Comparison of ENCODE assay signal across 23 cellular contexts in genomic region chr12:12025799-12026386, GRCh38. TPM values are rescaled to one million over a fixed set of nuclear protein-coding genes. Genes with fewer than 3 reads are reported as not detected.
DNase-seq lines count a peak whose midpoint lies in the region; ATAC-seq, FAIRE-seq and TF ChIP-seq lines count a peak whose summit lies in the region.
"Had no signal": no experiment of that assay in that cellular context is flagged by ENCODE, and none has a peak within 500 bp of the region (broad histone marks: within the 10 kb centered on the region; RNA-seq: fewer than 3 reads in every experiment).

No MANE protein-coding gene starts in this region.

- peaks cover 39% of the 10 kb centered on the region for H3K4me1 Mint-ChIP-seq in activated CD4-positive, alpha-beta T cell treated with anti-CD3 and anti-CD28 coated beads, Interleukin-2, amount 10 ng/mL, durations not matched to agents 7 days and 5 days
- H3K4me1 Mint-ChIP-seq in activated T-helper 17 cell treated with anti-CD3 and anti-CD28 coated beads, Interleukin-2, amount 50 U/mL, for 72 hours: peaks cover 71% of the 10 kb centered on the region

- H3K27me3 ChIP-seq in prostate gland (replicated peaks; ENCODE audit: insufficient read depth) (no peaks in the 10 kb centered on the region), stomach (no peaks in the 10 kb centered on the region)
- H3K27me3 ChIP-seq: ascending aorta, ovary, right lobe of liver had no signal

- peaks cover 19% of the 10 kb centered on the region for H3K36me3 Mint-ChIP-seq in activated CD4-positive, alpha-beta T cell treated with anti-CD3 and anti-CD28 coated beads, Interleukin-2, amount 10 ng/mL, durations not matched to agents 7 days and 5 days (ENCODE audit: low read depth)
- peaks cover 7% of the 10 kb centered on the region for H3K36me3 Mint-ChIP-seq in activated T-helper 17 cell treated with anti-CD3 and anti-CD28 coated beads, Interleukin-2, amount 50 U/mL, for 72 hours (ENCODE audit: low read depth)

- POLR2A ChIA-PET in activated CD4-positive, alpha-beta T cell treated with anti-CD3 and anti-CD28 coated beads, Interleukin-2, amount 10 ng/mL, durations not matched to agents 7 days and 5 days (lab: Charles Lee): interaction anchor here (0.6 kb wide), 1 partner anchor 440 kb away, joined by 3 read pairs; no protein-coding TSS in a partner anchor

- H3K27ac ChIP-seq in prostate gland (no peak overlapping the region), stomach (peak overlapping the region in 1 of 5 donors; percentile 24)
- H3K27ac ChIP-seq: ascending aorta, C4-2B, ovary, right lobe of liver, thoracic aorta had no signal

- no peak for ATAC-seq in activated T-helper 17 cell treated with anti-CD3 and anti-CD28 coated beads, Interleukin-2, amount 50 U/mL, for 72 hours (replicated peaks)
- no peak for ATAC-seq in GM19324 (IDR thresholded peaks at IDR 0.05; ENCODE audit: low FRiP score, unreplicated experiment)

- no peak overlapping the region for H3K4me3 ChIP-seq in prostate gland
- H3K4me3 ChIP-seq in stomach: no peak overlapping the region
- H3K4me3 ChIP-seq: ascending aorta, lung, ovary, right lobe of liver, thoracic aorta had no signal

- 34% methylated on average over 2 of the region's 2 CpGs for WGBS in prostate gland
- WGBS in stomach, 5 donors: 72 to 88% (median 79%) methylated on average over 2 of the region's 2 CpGs

- no peaks in the 10 kb centered on the region for H3K4me1 ChIP-seq in prostate gland (replicated peaks)
- peaks cover 0 to 10% (median 3%) of the 10 kb centered on the region in 4 donors for H3K4me1 ChIP-seq in stomach
- H3K4me1 ChIP-seq: ascending aorta, right lobe of liver had no signal

- H3K36me3 ChIP-seq in prostate gland (no peaks in the 10 kb centered on the region), stomach (no peaks in the 10 kb centered on the region)
- H3K36me3 ChIP-seq: ascending aorta, ovary, right lobe of liver, thoracic aorta had no signal

- TF ChIP-seq EP300 in stomach (IDR thresholded peaks at IDR 0.05): no peak

- TF ChIP-seq CTCF in prostate gland (IDR thresholded peaks at IDR 0.05) (no peak), stomach (IDR thresholded peaks at IDR 0.05) (no peak)

- intact Hi-C loops in prostate gland (cut with DNase I) (no loop called here), stomach (cut with DNase I; ENCODE audit: low total_unique reads) (no loop called here)

- peak overlapping the region; percentile 89 for H3K27ac Mint-ChIP-seq in activated CD4-positive, alpha-beta T cell treated with anti-CD3 and anti-CD28 coated beads, Interleukin-2, amount 10 ng/mL, durations not matched to agents 7 days and 5 days
- peak overlapping the region; percentile 98 for H3K27ac Mint-ChIP-seq in activated T-helper 17 cell treated with anti-CD3 and anti-CD28 coated beads, Interleukin-2, amount 50 U/mL, for 72 hours

- H3K9me3 Mint-ChIP-seq in activated CD4-positive, alpha-beta T cell treated with anti-CD3 and anti-CD28 coated beads, Interleukin-2, amount 10 ng/mL, durations not matched to agents 7 days and 5 days: peaks cover 18% of the 10 kb centered on the region
- peaks cover 10% of the 10 kb centered on the region for H3K9me3 Mint-ChIP-seq in activated T-helper 17 cell treated with anti-CD3 and anti-CD28 coated beads, Interleukin-2, amount 50 U/mL, for 72 hours

- TF ChIP-seq POLR2A in GM12892 (IDR thresholded peaks at IDR 0.05; ENCODE audit: low read depth, low read length) (no peak), prostate gland (IDR thresholded peaks at IDR 0.05) (no peak), stomach (IDR thresholded peaks at IDR 0.05) (no peak)

- H3K27me3 Mint-ChIP-seq in activated CD4-positive, alpha-beta T cell treated with anti-CD3 and anti-CD28 coated beads, Interleukin-2, amount 10 ng/mL, durations not matched to agents 7 days and 5 days: no peaks in the 10 kb centered on the region
- no peaks in the 10 kb centered on the region for H3K27me3 Mint-ChIP-seq in activated T-helper 17 cell treated with anti-CD3 and anti-CD28 coated beads, Interleukin-2, amount 50 U/mL, for 72 hours
- H3K27me3 Mint-ChIP-seq: activated naive CD4-positive, alpha-beta T cell treated with anti-CD3 and anti-CD28 coated beads, Interleukin-2, amount 50 U/mL, for 24 hours had no signal

- CTCF ChIA-PET in activated CD4-positive, alpha-beta T cell treated with anti-CD3 and anti-CD28 coated beads, Interleukin-2, amount 10 ng/mL, durations not matched to agents 7 days and 5 days (lab: Charles Lee): interaction anchor here (0.6 to 1.1 kb wide), 3 partner anchors 17 to 452 kb away, joined by 3 to 4 read pairs (median 3); no protein-coding TSS in a partner anchor

- peak; percentile 5 for FAIRE-seq in GM12892 (lab: Jason Lieb, UNC)
- FAIRE-seq: keratinocyte, TTC549 had no signal

- H3K9me3 ChIP-seq in prostate gland: no peaks in the 10 kb centered on the region
- H3K9me3 ChIP-seq in stomach: no peaks in the 10 kb centered on the region
- H3K9me3 ChIP-seq: ascending aorta, ovary, right lobe of liver, thoracic aorta had no signal

- no peak for DNase-seq in activated CD4-positive, alpha-beta T cell treated with anti-CD3 and anti-CD28 coated beads, Interleukin-2, amount 10 ng/mL, durations not matched to agents 7 days and 5 days
- DNase-seq in activated CD4-positive, alpha-beta T cell treated with anti-CD3 and anti-CD28 coated beads for 48 hours: no peak
- DNase-seq in GM12892 (ENCODE audit: insufficient read length) (no peak), prostate gland (ENCODE audit: low spot score) (peak; percentile 51), OCI-M2 (lab: John Stamatoyannopoulos, UW; ENCODE audit: unreplicated experiment) (no peak), stomach (no peak)
- DNase-seq: H7, KG1, MV-4-11, NCI-H187, NCI-H345, ovary, right lobe of liver had no signal

- no peak overlapping the region for H3K4me3 Mint-ChIP-seq in activated CD4-positive, alpha-beta T cell treated with anti-CD3 and anti-CD28 coated beads, Interleukin-2, amount 10 ng/mL, durations not matched to agents 7 days and 5 days
- peak overlapping the region; percentile 60 for H3K4me3 Mint-ChIP-seq in activated T-helper 17 cell treated with anti-CD3 and anti-CD28 coated beads, Interleukin-2, amount 50 U/mL, for 72 hours

RNA-seq across cellular contexts. Expression of gene BCL2L14, which starts 44.8 kb away (rescaled TPM):
- 1 to 10 TPM; 6.5 to 8.0 TPM for total RNA-seq in activated CD4-positive, alpha-beta T cell treated with anti-CD3 and anti-CD28 coated beads, Interleukin-2, amount 10 ng/mL, durations not matched to agents 7 days and 5 days
- 1.3 TPM for polyA plus RNA-seq in GM12892 (2012; ENCODE audit: missing spikeins)
- 1 to 10 TPM; 3.0 to 3.8 TPM for total RNA-seq in activated T-helper 17 cell treated with anti-CD3 and anti-CD28 coated beads, Interleukin-2, amount 50 U/mL, for 72 hours
- 10 to 100 TPM in 1 of 2 donors, 1 to 10 TPM in 1; 6.0 to 14.0 TPM for total RNA-seq in prostate gland
- 10 to 100 TPM; 16.1 to 32.7 (median 17.7) TPM for total RNA-seq in stomach
- polyA plus RNA-seq in stomach: 10 to 100 TPM in 1 of 3 donors, 1 to 10 TPM in 2; 2.6 to 13.1 (median 7.1) TPM
- total RNA-seq: ascending aorta had no signal
- polyA plus RNA-seq: AG04450, keratinocyte, ovary had no signal
